In the genomic region with DNA sequence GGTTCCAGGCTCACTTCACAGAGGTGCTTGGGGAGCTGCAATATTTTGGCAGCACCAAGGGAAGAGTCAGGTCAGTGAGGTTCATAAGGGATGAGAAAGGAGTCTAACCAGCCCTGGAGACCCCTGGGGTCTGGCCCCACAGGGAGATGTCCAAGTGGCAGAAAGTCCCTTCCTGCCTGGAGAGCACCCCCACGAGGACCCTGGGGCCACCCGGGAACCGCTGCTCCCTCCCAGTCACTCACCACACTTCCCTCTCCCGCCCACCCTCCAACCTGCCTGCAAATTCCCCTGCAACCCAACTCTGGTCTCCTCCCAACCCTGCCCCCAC, we compare ENCODE assay signal across 12 cellular contexts. TPM values are rescaled to one million over a fixed set of nuclear protein-coding genes. Genes with fewer than 3 reads are reported as not detected.
DNase-seq lines count a peak whose midpoint lies in the region; ATAC-seq, FAIRE-seq and TF ChIP-seq lines count a peak whose summit lies in the region.
"Had no signal": no experiment of that assay in that cellular context is flagged by ENCODE, and none has a peak within 500 bp of the region (broad histone marks: within the 10 kb centered on the region; RNA-seq: fewer than 3 reads in every experiment).

No MANE protein-coding gene starts in this region.

- POLR2A ChIA-PET in A549 (lab: Yijun Ruan, JAX), result interaction anchor here (0.8 to 3.4 kb wide), 6 partner anchors 10 to 125 kb away, joined by 3 to 28 read pairs (median 6); a partner anchor contains a TSS

- no peak overlapping the region for H4K8ac ChIP-seq in mesenchymal stem cell (ENCODE audit: low read length)

- H3K27ac Mint-ChIP-seq in activated T-helper 17 cell treated with anti-CD3 and anti-CD28 coated beads, Interleukin-2, amount 50 U/mL, for 72 hours, result peak overlapping the region; percentile 88

- no peaks in the 10 kb centered on the region for H3K36me3 ChIP-seq in mesenchymal stem cell (ENCODE audit: control insufficient read depth in 1 of 2, insufficient read depth in 2 of 2, low read depth in 1 of 2, low read length in 2 of 2)
- H3K36me3 ChIP-seq: BE2C, thyroid gland had no signal

- H3K9ac ChIP-seq in mesenchymal stem cell (ENCODE audit: low read length), result no peak overlapping the region

- peak overlapping the region; percentile 96 for H3K4me3 Mint-ChIP-seq in activated T-helper 17 cell treated with anti-CD3 and anti-CD28 coated beads, Interleukin-2, amount 50 U/mL, for 72 hours

- WGBS in A549 (ENCODE audit: missing lambda C conversion rate), result 0% methylated on average over 3 of the region's 4 CpGs
- 7% methylated on average over 4 of the region's 4 CpGs for WGBS in mesenchymal stem cell

- TF ChIP-seq RAD21 in A549 (conservative IDR thresholded peaks at IDR 0.05 in 1 of 2, IDR thresholded peaks at IDR 0.05 in 1 of 2), result no peak

- no peak overlapping the region for H2BK120ac ChIP-seq in mesenchymal stem cell (ENCODE audit: low read depth, low read length)

- H3K23ac ChIP-seq in mesenchymal stem cell (ENCODE audit: low read length in 2 of 2), result no peak overlapping the region

- CTCF ChIA-PET in A549 (lab: Yijun Ruan, JAX), result interaction anchor here (0.6 to 3.2 kb wide), 16 partner anchors 10 to 210 kb away, joined by 3 to 14 read pairs (median 3); a partner anchor contains a TSS

- no peak overlapping the region; the same call in 2 of the 3 replicates for H3K4me3 ChIP-seq in A549
- no peak overlapping the region for H3K4me3 ChIP-seq in mesenchymal stem cell (ENCODE audit: insufficient read depth in 1 of 2, low read depth in 1 of 2, low read length in 2 of 2)
- H3K4me3 ChIP-seq: thyroid gland had no signal

- H4K91ac ChIP-seq in mesenchymal stem cell (ENCODE audit: low read length), result no peak overlapping the region

- no peak overlapping the region for H3K18ac ChIP-seq in mesenchymal stem cell (ENCODE audit: low read depth in 1 of 2, low read length in 2 of 2)

- ATAC-seq in A549 (peak in 1 of 2 experiments; percentile 8; a peak in 1 of 6 replicates), GM21576 (IDR thresholded peaks at IDR 0.05; ENCODE audit: unreplicated experiment) (peak; percentile 1), GM18861 (IDR thresholded peaks at IDR 0.05; ENCODE audit: unreplicated experiment) (no peak), GM18511 (IDR thresholded peaks at IDR 0.05; ENCODE audit: unreplicated experiment) (no peak)
- peak; percentile 21 for ATAC-seq in activated T-helper 17 cell treated with anti-CD3 and anti-CD28 coated beads, Interleukin-2, amount 50 U/mL, for 72 hours (replicated peaks)

- no peak overlapping the region for H2BK15ac ChIP-seq in mesenchymal stem cell (ENCODE audit: low read depth, poor library complexity, severe bottlenecking)

- H2BK5ac ChIP-seq in mesenchymal stem cell (ENCODE audit: low read depth, low read length, poor library complexity, severe bottlenecking), result no peak overlapping the region

- no peak for DNase-seq in A549 (ENCODE audit: low read depth in 1 of 2, low spot score in 1 of 2)
- DNase-seq in mesenchymal stem cell, result no peak
- DNase-seq in NCI-H345 (lab: John Stamatoyannopoulos, UW), result no peak
- no peak for DNase-seq in NCI-H2081 (lab: John Stamatoyannopoulos, UW)
- DNase-seq: BE2C, cerebellar nuclear complex, NCI-H187 had no signal

- H3K4me1 ChIP-seq in A549, result peaks cover 45% of the 10 kb centered on the region
- peaks cover 48% of the 10 kb centered on the region for H3K4me1 ChIP-seq in mesenchymal stem cell (ENCODE audit: control insufficient read depth, insufficient read depth, low read depth, low read length)
- H3K4me1 ChIP-seq: BE2C had no signal

- peak overlapping the region; percentile 24 for H2AK5ac ChIP-seq in mesenchymal stem cell (ENCODE audit: low read length, severe bottlenecking)

- H2BK12ac ChIP-seq in mesenchymal stem cell (ENCODE audit: low read length in 2 of 2), result no peak overlapping the region

- peak overlapping the region; percentile 99 for H3K4me2 ChIP-seq in A549
- peak overlapping the region; percentile 23 for H3K4me2 ChIP-seq in mesenchymal stem cell (ENCODE audit: low read length, poor library complexity, severe bottlenecking)

- peaks cover 60% of the 10 kb centered on the region for H3K4me1 Mint-ChIP-seq in activated T-helper 17 cell treated with anti-CD3 and anti-CD28 coated beads, Interleukin-2, amount 50 U/mL, for 72 hours

- H3K27ac ChIP-seq in A549, result peak overlapping the region; percentile 96 to 98
- H3K27ac ChIP-seq in mesenchymal stem cell (ENCODE audit: low read length, poor library complexity, severe bottlenecking), result no peak overlapping the region
- H3K27ac ChIP-seq: thyroid gland had no signal

- peaks cover 11% of the 10 kb centered on the region for H3K36me3 Mint-ChIP-seq in activated T-helper 17 cell treated with anti-CD3 and anti-CD28 coated beads, Interleukin-2, amount 50 U/mL, for 72 hours (ENCODE audit: low read depth)

- peaks cover 27 to 75% of the 10 kb centered on the region in 2 experiments for H3K27me3 ChIP-seq in mesenchymal stem cell (ENCODE audit: control insufficient read depth in 1 of 2, insufficient read depth in 1 of 2, low read length in 2 of 2)

- TF ChIP-seq CTCF in A549 (IDR thresholded peaks at IDR 0.05), result no peak

- no peak for FAIRE-seq in A549 (lab: Jason Lieb, UNC)

- H3K4ac ChIP-seq in mesenchymal stem cell (ENCODE audit: low read depth in 1 of 2, low read length in 2 of 2), result no peak overlapping the region

- no peak overlapping the region for H2AFZ ChIP-seq in mesenchymal stem cell (ENCODE audit: low read depth, low read length)

- H3K9me3 ChIP-seq in A549 (no peaks in the 10 kb centered on the region), mesenchymal stem cell (ENCODE audit: control insufficient read depth, low read length) (peaks cover 3% of the 10 kb centered on the region)
- H3K9me3 ChIP-seq: BE2C, thyroid gland had no signal

- no peaks in the 10 kb centered on the region for H3K9me3 Mint-ChIP-seq in activated T-helper 17 cell treated with anti-CD3 and anti-CD28 coated beads, Interleukin-2, amount 50 U/mL, for 72 hours

- peak in 1 of 2 experiments; percentile 49; a peak in 1 of 5 replicates for TF ChIP-seq EP300 in A549 (IDR thresholded peaks at IDR 0.05)

- no peak overlapping the region for H3K14ac ChIP-seq in mesenchymal stem cell (ENCODE audit: low read length in 2 of 2)

- no peaks in the 10 kb centered on the region for H3K27me3 Mint-ChIP-seq in activated T-helper 17 cell treated with anti-CD3 and anti-CD28 coated beads, Interleukin-2, amount 50 U/mL, for 72 hours

- H3K79me1 ChIP-seq in mesenchymal stem cell (replicated peaks; ENCODE audit: low read length, poor library complexity, severe bottlenecking), result no peaks in the 10 kb centered on the region

- TF ChIP-seq POLR2A in A549 (IDR thresholded peaks at IDR 0.05; ENCODE audit: low read length), result no peak

TF ChIP-seq in A549, 52 proteins besides CTCF, POLR2A, EP300 and RAD21:
- TF ChIP-seq RFX5 (IDR thresholded peaks at IDR 0.05) (no peak), CEBPB (IDR thresholded peaks at IDR 0.05) (no peak)

RNA-seq across cellular contexts. Expression of a gene that starts 6.5 kb away (rescaled TPM):
- 0.59 and 0.62 TPM in 2 replicates for polyA plus RNA-seq in A549 (2011; rRNA removed)
- 0.27 and 0.32 TPM in 2 replicates for polyA plus RNA-seq in A549 (2012; cell fraction: cytosol; rRNA removed)
- polyA plus RNA-seq in A549 (2012; cell fraction: nucleus; rRNA removed), result 0.65 and 1.1 TPM in 2 replicates
- 0.34 to 0.54 TPM (median 0.46 TPM) in 3 replicates for polyA plus RNA-seq in A549 (2017; fragmentation: RNase III; extraction: RNeasy Plus Mini Kit Qiagen cat#74134 plus additional on column Dnase treatment)
- polyA minus RNA-seq in A549 (2011; rRNA and poly(A)+ RNA removed), result 0.29 and 1.1 TPM in 2 replicates
- 100 to 1,000 TPM; 240 to 302 TPM for total RNA-seq in activated T-helper 17 cell treated with anti-CD3 and anti-CD28 coated beads, Interleukin-2, amount 50 U/mL, for 72 hours
- 0.40 TPM for polyA plus RNA-seq in mesenchymal stem cell (2013, experiment 1 of 2)
- polyA plus RNA-seq in mesenchymal stem cell (2013, experiment 2 of 2), result 0.14 TPM

RNA-seq across cellular contexts. Expression of a gene that starts 12.6 kb away (rescaled TPM):
- polyA plus RNA-seq in A549 (2011; rRNA removed) (12.7 and 26.9 TPM in 2 replicates), A549 (2017; fragmentation: RNase III; extraction: RNeasy Plus Mini Kit Qiagen cat#74134 plus additional on column Dnase treatment) (40.4 to 43.1 TPM (median 40.6 TPM) in 3 replicates)
- 46.9 and 53.8 TPM in 2 replicates for polyA plus RNA-seq in A549 (2012; cell fraction: cytosol; rRNA removed)
- 34.0 and 36.1 TPM in 2 replicates for polyA plus RNA-seq in A549 (2012; cell fraction: nucleus; rRNA removed)
- 6.0 and 9.4 TPM in 2 replicates for polyA minus RNA-seq in A549 (2011; rRNA and poly(A)+ RNA removed)
- 10 to 100 TPM; 28.6 to 56.7 TPM for total RNA-seq in activated T-helper 17 cell treated with anti-CD3 and anti-CD28 coated beads, Interleukin-2, amount 50 U/mL, for 72 hours
- 14.7 TPM for polyA plus RNA-seq in mesenchymal stem cell (2013, experiment 1 of 2)
- 15.1 TPM for polyA plus RNA-seq in mesenchymal stem cell (2013, experiment 2 of 2)

RNA-seq across cellular contexts. Expression of a gene that starts 53.7 kb away (rescaled TPM):
- 97.6 and 99.4 TPM in 2 replicates for polyA plus RNA-seq in A549 (2011; rRNA removed)
- polyA plus RNA-seq in A549 (2012; cell fraction: cytosol; rRNA removed), result 49.3 and 65.6 TPM in 2 replicates
- 52.1 and 60.9 TPM in 2 replicates for polyA plus RNA-seq in A549 (2012; cell fraction: nucleus; rRNA removed)
- polyA plus RNA-seq in A549 (2017; fragmentation: RNase III; extraction: RNeasy Plus Mini Kit Qiagen cat#74134 plus additional on column Dnase treatment), result 93.2 to 103 TPM (median 98.7 TPM) in 3 replicates
- 51.4 and 52.1 TPM in 2 replicates for polyA minus RNA-seq in A549 (2011; rRNA and poly(A)+ RNA removed)
- total RNA-seq in activated T-helper 17 cell treated with anti-CD3 and anti-CD28 coated beads, Interleukin-2, amount 50 U/mL, for 72 hours, result 10 to 100 TPM; 76.5 to 78.8 TPM
- 262 TPM for polyA plus RNA-seq in mesenchymal stem cell (2013, experiment 1 of 2)
- polyA plus RNA-seq in mesenchymal stem cell (2013, experiment 2 of 2), result 266 TPM

Comparison
In these comparisons a context has a peak if more than half of its experiments do, and no peak if none do; other contexts are left out.
1. ATAC-seq: peak in GM21576 (single experiment) and activated T-helper 17 cell treated with anti-CD3 and anti-CD28 coated beads, Interleukin-2, amount 50 U/mL, for 72 hours (single experiment); none in GM18861 (single experiment) and GM18511 (single experiment).